In the genomic region with DNA sequence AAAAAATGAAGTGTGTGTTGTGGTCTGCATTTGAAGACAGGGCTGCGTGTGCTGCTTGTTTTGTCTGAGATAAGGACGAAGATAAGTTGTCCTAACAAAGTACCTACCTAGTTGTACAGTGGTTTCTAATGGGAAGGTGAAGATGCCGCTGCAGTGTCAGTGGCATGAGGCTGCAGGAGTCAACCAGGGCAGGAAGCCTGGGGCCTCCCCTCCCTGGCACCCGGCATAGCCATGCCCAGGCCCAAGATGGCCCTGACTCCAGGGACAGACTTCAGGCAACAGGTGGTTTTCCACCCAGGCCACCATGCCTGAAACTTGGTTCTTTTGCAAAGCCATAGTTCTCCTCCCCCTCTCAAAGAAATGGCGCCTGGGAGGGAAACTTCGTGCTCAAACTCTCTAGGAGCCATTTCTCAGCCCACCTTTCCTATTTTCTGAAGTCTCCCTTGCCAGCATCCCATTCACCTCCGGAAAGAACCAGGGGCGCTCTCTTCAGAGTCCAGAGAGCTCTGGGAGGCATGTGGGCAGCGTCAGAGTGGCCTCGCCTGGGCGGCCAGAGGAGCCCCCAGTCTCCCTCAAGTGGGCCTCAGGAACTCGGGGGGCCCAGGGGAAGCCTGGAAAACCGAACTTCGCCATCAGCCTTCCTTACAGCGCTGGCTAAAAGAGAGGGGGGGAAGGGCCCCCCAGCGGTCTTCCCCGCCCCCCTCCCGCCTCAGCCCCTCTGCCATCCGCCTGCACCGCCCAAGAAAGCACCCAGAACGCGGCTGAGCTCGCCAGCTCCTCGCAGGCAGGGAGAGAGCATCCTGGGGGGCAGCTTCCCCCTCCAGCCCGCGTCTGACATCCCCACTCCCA, we compare ENCODE assay signal across 8 cellular contexts. TPM values are rescaled to one million over a fixed set of nuclear protein-coding genes. Genes with fewer than 3 reads are reported as not detected.
A peak's percentile ranks its signal among the peaks of the same experiment; 100 is the strongest.
DNase-seq lines count a peak whose midpoint lies in the region; TF ChIP-seq lines count a peak whose summit lies in the region.

No MANE protein-coding gene starts in this region.

- H3K27ac ChIP-seq in fibroblast of lung (ENCODE audit: insufficient read depth, low read length): peak overlapping the region; percentile 37
- H3K27ac ChIP-seq in rectal smooth muscle tissue (ENCODE audit: low read depth, low read length): peak overlapping the region; percentile 85

- peak overlapping the region; percentile 89 for H2AFZ ChIP-seq in fibroblast of lung (ENCODE audit: low read length)

- no peaks in the 10 kb centered on the region for H4K20me1 ChIP-seq in fibroblast of lung (ENCODE audit: control insufficient read depth, extremely low read depth, insufficient read depth, low read length)

- H3K27me3 ChIP-seq in fibroblast of lung (ENCODE audit: control insufficient read depth, insufficient read depth, low read length) (no peaks in the 10 kb centered on the region), rectal smooth muscle tissue (ENCODE audit: control insufficient read depth, insufficient read depth, low read length) (no peaks in the 10 kb centered on the region)

- H3K4me3 ChIP-seq in fibroblast of lung (replicated peaks in 1 of 4; ENCODE audit: control extremely low read depth in 1 of 4, insufficient read depth in 1 of 4, low read depth in 3 of 4, low read length in 4 of 4) (peak overlapping the region; percentile 49 to 94 (median 73)), rectal smooth muscle tissue (ENCODE audit: low read length) (peak overlapping the region; percentile 89)

- TF ChIP-seq CTCF in fibroblast of lung (conservative IDR thresholded peaks at IDR 0.05 in 1 of 2, IDR thresholded peaks at IDR 0.05 in 1 of 2; ENCODE audit: low read depth in 1 of 2, low read length in 2 of 2): no peak

- no peaks in the 10 kb centered on the region for H3K9me3 ChIP-seq in fibroblast of lung (ENCODE audit: control insufficient read depth, insufficient read depth, low read depth, low read length)

- H3K9ac ChIP-seq in fibroblast of lung (ENCODE audit: insufficient read depth, low read length): peak overlapping the region; percentile 68
- H3K9ac ChIP-seq in rectal smooth muscle tissue (ENCODE audit: low read length): peak overlapping the region; percentile 80

- DNase-seq in NK-92 treated with Interleukin-12 subunit alpha and Interleukin-12 subunit beta, amount 100 ng/mL, for 24 hours (lab: John Stamatoyannopoulos, UW): peak; percentile 2
- no peak for DNase-seq in NK-92 (lab: John Stamatoyannopoulos, UW; ENCODE audit: unreplicated experiment)
- peak; percentile 26 for DNase-seq in activated CD8-positive, alpha-beta memory T cell treated with anti-CD3 and anti-CD28 coated beads, Interleukin-2, amount 50 U/mL, for 4 hours
- peak in 1 of 2 donors; percentile 28 for DNase-seq in fibroblast of lung (ENCODE audit: low read depth in 2 of 2)
- DNase-seq in SKM-1 (lab: John Stamatoyannopoulos, UW; ENCODE audit: unreplicated experiment): no peak
- DNase-seq in iPS-NIHi11 (ENCODE audit: low spot score): no peak
- DNase-seq in NCI-H2227 (lab: John Stamatoyannopoulos, UW; ENCODE audit: unreplicated experiment): no peak

- H3K36me3 ChIP-seq in fibroblast of lung (ENCODE audit: control insufficient read depth, insufficient read depth, low read length) (no peaks in the 10 kb centered on the region), rectal smooth muscle tissue (ENCODE audit: control insufficient read depth, insufficient read depth, low read length) (no peaks in the 10 kb centered on the region)

- peaks cover 16% of the 10 kb centered on the region for H3K4me1 ChIP-seq in fibroblast of lung (ENCODE audit: control insufficient read depth, extremely low read depth, insufficient read depth, low read length)
- H3K4me1 ChIP-seq in rectal smooth muscle tissue (ENCODE audit: control insufficient read depth, insufficient read depth, low read length): peaks cover 9% of the 10 kb centered on the region

- H3K4me2 ChIP-seq in fibroblast of lung (ENCODE audit: extremely low read depth, insufficient read depth, low read length): peak overlapping the region; percentile 76

- H3K79me2 ChIP-seq in fibroblast of lung (ENCODE audit: control insufficient read depth, insufficient read depth, low read length): peaks cover 18% of the 10 kb centered on the region

RNA-seq across cellular contexts. Expression of a gene that starts 2.0 kb away (rescaled TPM):
- total RNA-seq in fibroblast of lung: 24.4 and 37.8 TPM in 2 replicates
- 3.9 and 4.1 TPM in 2 replicates for polyA plus RNA-seq in fibroblast of lung
- polyA plus RNA-seq in fibroblast of lung (2012): 8.8 and 10.6 TPM in 2 replicates
- 15.7 and 35.3 TPM in 2 replicates for polyA minus RNA-seq in fibroblast of lung (ENCODE audit: low replicate concordance)

Comparison
In these comparisons a context has a peak if more than half of its experiments do, and no peak if none do; other contexts are left out.
1. DNase-seq: peak in NK-92 treated with Interleukin-12 subunit alpha and Interleukin-12 subunit beta, amount 100 ng/mL, for 24 hours (single experiment) and activated CD8-positive, alpha-beta memory T cell treated with anti-CD3 and anti-CD28 coated beads, Interleukin-2, amount 50 U/mL, for 4 hours (single experiment); none in NK-92 (single experiment), SKM-1 (single experiment), iPS-NIHi11 (single experiment) and NCI-H2227 (single experiment).